2 cellular contexts compared by ENCODE assay signal in the genomic region with DNA sequence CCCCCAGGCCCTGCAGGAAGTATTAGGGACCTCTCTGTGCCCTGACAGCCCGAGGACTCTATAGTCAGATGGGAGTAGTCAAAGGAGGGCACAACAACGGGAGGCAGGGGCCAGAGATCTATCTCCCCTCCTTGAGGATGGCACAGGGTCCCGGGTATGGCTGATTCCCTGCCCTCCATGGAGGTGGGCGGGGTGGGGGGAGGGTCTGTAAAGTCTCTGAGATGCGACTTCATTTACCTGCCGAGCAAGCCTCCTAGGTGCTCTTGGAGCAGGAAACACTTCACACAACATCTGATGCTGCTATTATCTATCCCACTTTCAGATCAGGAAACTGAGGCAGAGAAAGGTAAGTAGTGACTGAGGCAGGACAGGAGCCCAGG.
TF ChIP-seq lines count a peak whose summit lies in the region.

No MANE protein-coding gene starts in this region.

TF ChIP-seq in HCT116, 20 proteins besides CTCF, POLR2A, EP300 and RAD21:
- no peak for TF ChIP-seq YY1 (IDR thresholded peaks at IDR 0.05; ENCODE audit: extremely low read depth, insufficient replicate concordance, low read depth, low read length)
- no peak for TF ChIP-seq EGR1 (IDR thresholded peaks at IDR 0.05; ENCODE audit: low read depth)
- no peak for TF ChIP-seq JUND (IDR thresholded peaks at IDR 0.05)
- TF ChIP-seq, protein P1, sequence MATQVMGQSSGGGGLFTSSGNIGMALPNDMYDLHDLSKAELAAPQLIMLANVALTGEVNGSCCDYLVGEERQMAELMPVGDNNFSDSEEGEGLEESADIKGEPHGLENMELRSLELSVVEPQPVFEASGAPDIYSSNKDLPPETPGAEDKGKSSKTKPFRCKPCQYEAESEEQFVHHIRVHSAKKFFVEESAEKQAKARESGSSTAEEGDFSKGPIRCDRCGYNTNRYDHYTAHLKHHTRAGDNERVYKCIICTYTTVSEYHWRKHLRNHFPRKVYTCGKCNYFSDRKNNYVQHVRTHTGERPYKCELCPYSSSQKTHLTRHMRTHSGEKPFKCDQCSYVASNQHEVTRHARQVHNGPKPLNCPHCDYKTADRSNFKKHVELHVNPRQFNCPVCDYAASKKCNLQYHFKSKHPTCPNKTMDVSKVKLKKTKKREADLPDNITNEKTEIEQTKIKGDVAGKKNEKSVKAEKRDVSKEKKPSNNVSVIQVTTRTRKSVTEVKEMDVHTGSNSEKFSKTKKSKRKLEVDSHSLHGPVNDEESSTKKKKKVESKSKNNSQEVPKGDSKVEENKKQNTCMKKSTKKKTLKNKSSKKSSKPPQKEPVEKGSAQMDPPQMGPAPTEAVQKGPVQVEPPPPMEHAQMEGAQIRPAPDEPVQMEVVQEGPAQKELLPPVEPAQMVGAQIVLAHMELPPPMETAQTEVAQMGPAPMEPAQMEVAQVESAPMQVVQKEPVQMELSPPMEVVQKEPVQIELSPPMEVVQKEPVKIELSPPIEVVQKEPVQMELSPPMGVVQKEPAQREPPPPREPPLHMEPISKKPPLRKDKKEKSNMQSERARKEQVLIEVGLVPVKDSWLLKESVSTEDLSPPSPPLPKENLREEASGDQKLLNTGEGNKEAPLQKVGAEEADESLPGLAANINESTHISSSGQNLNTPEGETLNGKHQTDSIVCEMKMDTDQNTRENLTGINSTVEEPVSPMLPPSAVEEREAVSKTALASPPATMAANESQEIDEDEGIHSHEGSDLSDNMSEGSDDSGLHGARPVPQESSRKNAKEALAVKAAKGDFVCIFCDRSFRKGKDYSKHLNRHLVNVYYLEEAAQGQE (IDR thresholded peaks at IDR 0.05; ENCODE audit: low read depth) = no peak
- no peak for TF ChIP-seq CEBPB (IDR thresholded peaks at IDR 0.05; ENCODE audit: low read depth)
- no peak for TF ChIP-seq ZNF274 (IDR thresholded peaks at IDR 0.05; ENCODE audit: low read depth, low read length)
- no peak for TF ChIP-seq SRF (IDR thresholded peaks at IDR 0.05; ENCODE audit: low read depth)
- TF ChIP-seq FOSL1 (IDR thresholded peaks at IDR 0.05; ENCODE audit: low read depth) = no peak

TF ChIP-seq in HepG2, 621 proteins besides CTCF, POLR2A, EP300 and RAD21:
- TF ChIP-seq SRSF1 (optimal IDR thresholded peaks at IDR 0.05; ENCODE audit: low read depth, low read length) (no peak), ZIK1 (CRISPR knock-in tag; IDR thresholded peaks at IDR 0.05; ENCODE audit: borderline replicate concordance, low read depth) (0 out of 2 replicates have a peak, but pooled peaks have one; percentile 6)
